16 cellular contexts compared by ENCODE assay signal in genomic region chr4:168528131-168528949, GRCh38. TPM values are rescaled to one million over a fixed set of nuclear protein-coding genes. Genes with fewer than 3 reads are reported as not detected.
DNase-seq lines count a peak whose midpoint lies in the region; ATAC-seq and TF ChIP-seq lines count a peak whose summit lies in the region.
"Had no signal": no experiment of that assay in that cellular context is flagged by ENCODE, and none has a peak within 500 bp of the region (broad histone marks: within the 10 kb centered on the region; RNA-seq: fewer than 3 reads in every experiment).

No MANE protein-coding gene starts in this region.

- peak overlapping the region; percentile 39 for H3K4me2 ChIP-seq in PC-3 (ENCODE audit: low read length)

- no peaks in the 10 kb centered on the region for H3K9me2 ChIP-seq in PC-3 (replicated peaks; ENCODE audit: low read length)

- 0 out of 2 replicates have a peak, but pooled peaks cover 4% of the 10 kb centered on the region for H3K9me3 ChIP-seq in PC-3 (ENCODE audit: low read length)
- H3K9me3 ChIP-seq in right atrium auricular region, result no peaks in the 10 kb centered on the region
- H3K9me3 ChIP-seq: esophagus squamous epithelium, left ventricle myocardium inferior had no signal

- ATAC-seq in PC-3 (peak; percentile 41; the same call in 1 of the 2 replicates), GM21528 (IDR thresholded peaks at IDR 0.05; ENCODE audit: low FRiP score, unreplicated experiment) (no peak), GM19455 (IDR thresholded peaks at IDR 0.05; ENCODE audit: unreplicated experiment) (no peak)
- ATAC-seq: natural killer cell had no signal

- H4K20me1 ChIP-seq in PC-3 (ENCODE audit: low read length), result no peaks in the 10 kb centered on the region

- H3K4me1 ChIP-seq in PC-3 (ENCODE audit: insufficient read depth, low read length) (peaks cover 22% of the 10 kb centered on the region), right atrium auricular region (peaks cover 0 to 13% of the 10 kb centered on the region in 2 donors)

- H3K36me3 ChIP-seq in PC-3 (ENCODE audit: low read depth, low read length) (peaks cover 2% of the 10 kb centered on the region; the same call in 1 of the 2 replicates), right atrium auricular region (no peaks in the 10 kb centered on the region)
- H3K36me3 ChIP-seq: esophagus squamous epithelium, left ventricle myocardium inferior had no signal

- intact Hi-C loops in PC-3 (cut with micrococcal nuclease), result no loop called here

- H3K79me2 ChIP-seq in PC-3 (ENCODE audit: low read length), result no peaks in the 10 kb centered on the region

- POLR2A ChIA-PET in PC-3 (lab: Charles Lee; ENCODE audit: unreplicated experiment), result no interaction called here

- H3K27ac ChIP-seq in PC-3 (ENCODE audit: low read length) (peak overlapping the region; percentile 16; the same call in 1 of the 2 replicates), right atrium auricular region (peak overlapping the region in 1 of 2 donors; percentile 11)
- H3K27ac ChIP-seq: esophagus squamous epithelium, left ventricle myocardium inferior had no signal

- H3K9ac ChIP-seq in PC-3 (ENCODE audit: low read length), result no peak overlapping the region

- no peak for TF ChIP-seq CTCF in PC-3 (conservative IDR thresholded peaks at IDR 0.05; ENCODE audit: low read depth, low read length)
- no peak for TF ChIP-seq CTCF in fibroblast of mammary gland (conservative IDR thresholded peaks at IDR 0.05; ENCODE audit: control insufficient read depth, insufficient read depth, low read depth, low read length)
- TF ChIP-seq CTCF in right atrium auricular region (IDR thresholded peaks at IDR 0.05), result no peak

- no peaks in the 10 kb centered on the region for H3K27me3 ChIP-seq in PC-3 (ENCODE audit: low read length)
- no peaks in the 10 kb centered on the region for H3K27me3 ChIP-seq in right atrium auricular region

- H3K4me3 ChIP-seq in PC-3 (ENCODE audit: low read length), result no peak overlapping the region
- H3K4me3 ChIP-seq in fibroblast of mammary gland (ENCODE audit: control insufficient read depth, low read depth, low read length), result no peak overlapping the region
- no peak overlapping the region for H3K4me3 ChIP-seq in right atrium auricular region
- H3K4me3 ChIP-seq: esophagus squamous epithelium, left ventricle myocardium inferior had no signal

- CTCF ChIA-PET in PC-3 (lab: Charles Lee), result no interaction called here

- no peak overlapping the region for H2AFZ ChIP-seq in PC-3 (ENCODE audit: low read length)

- H3F3A ChIP-seq in PC-3 (ENCODE audit: low read length, unreplicated experiment), result peaks cover 4% of the 10 kb centered on the region

- no TSS peak for BruUV-seq in PC-3 (replicated peaks; lab: Mats Ljungman, UMichigan)

- DNase-seq in NCI-H345 treated with DMSO at 0.1 percent for 48 hours (lab: John Stamatoyannopoulos, UW; ENCODE audit: unreplicated experiment), result peak; percentile 4
- DNase-seq in NCI-H345 (lab: John Stamatoyannopoulos, UW), result no peak
- DNase-seq in PC-3, result peak; percentile 58
- DNase-seq in fibroblast of mammary gland (ENCODE audit: low read depth), result peak; percentile 38
- no peak for DNase-seq in midbrain (lab: John Stamatoyannopoulos, UW)
- no peak for DNase-seq in right atrium auricular region (ENCODE audit: low spot score)
- DNase-seq: activated CD4-positive, CD25-positive, alpha-beta regulatory T cell; activated effector memory CD4-positive, alpha-beta T cell treated with anti-CD3 and anti-CD28 coated beads, Interleukin-2, amount 50 U/mL, for 16 hours; aorta; esophagus squamous epithelium; KG1; left ventricle myocardium inferior; natural killer cell; NCI-H146 had no signal

RNA-seq across cellular contexts. Expression of gene PALLD, which starts 31.5 kb away (rescaled TPM):
- total RNA-seq in PC-3 (2014; rRNA removed) (26.7 and 33.5 TPM in 2 replicates), right atrium auricular region (100 to 1,000 TPM; 764 to 782 TPM)

RNA-seq across cellular contexts. Expression of gene DDX60L, which starts 48.0 kb away (rescaled TPM):
- 8.6 and 10.2 TPM in 2 replicates for total RNA-seq in PC-3 (2014; rRNA removed)
- 1 to 10 TPM; 6.3 to 7.7 TPM for total RNA-seq in right atrium auricular region

Comparison
In these comparisons a context has a peak if more than half of its experiments do, and no peak if none do; other contexts are left out.
1. DNase-seq: peak in NCI-H345 treated with DMSO at 0.1 percent for 48 hours (single experiment), PC-3 (single experiment) and fibroblast of mammary gland (single experiment); none in NCI-H345 (single experiment), midbrain (single experiment) and right atrium auricular region (single experiment).
2. RNA of gene PALLD, which starts 31.5 kb away (total RNA-seq): 764 to 782 TPM in right atrium auricular region; 26.7 to 33.5 TPM in PC-3; every median in the first group is over 10 times any median in the second.